Comparison of ENCODE assay signal across 7 cellular contexts in the genomic region with DNA sequence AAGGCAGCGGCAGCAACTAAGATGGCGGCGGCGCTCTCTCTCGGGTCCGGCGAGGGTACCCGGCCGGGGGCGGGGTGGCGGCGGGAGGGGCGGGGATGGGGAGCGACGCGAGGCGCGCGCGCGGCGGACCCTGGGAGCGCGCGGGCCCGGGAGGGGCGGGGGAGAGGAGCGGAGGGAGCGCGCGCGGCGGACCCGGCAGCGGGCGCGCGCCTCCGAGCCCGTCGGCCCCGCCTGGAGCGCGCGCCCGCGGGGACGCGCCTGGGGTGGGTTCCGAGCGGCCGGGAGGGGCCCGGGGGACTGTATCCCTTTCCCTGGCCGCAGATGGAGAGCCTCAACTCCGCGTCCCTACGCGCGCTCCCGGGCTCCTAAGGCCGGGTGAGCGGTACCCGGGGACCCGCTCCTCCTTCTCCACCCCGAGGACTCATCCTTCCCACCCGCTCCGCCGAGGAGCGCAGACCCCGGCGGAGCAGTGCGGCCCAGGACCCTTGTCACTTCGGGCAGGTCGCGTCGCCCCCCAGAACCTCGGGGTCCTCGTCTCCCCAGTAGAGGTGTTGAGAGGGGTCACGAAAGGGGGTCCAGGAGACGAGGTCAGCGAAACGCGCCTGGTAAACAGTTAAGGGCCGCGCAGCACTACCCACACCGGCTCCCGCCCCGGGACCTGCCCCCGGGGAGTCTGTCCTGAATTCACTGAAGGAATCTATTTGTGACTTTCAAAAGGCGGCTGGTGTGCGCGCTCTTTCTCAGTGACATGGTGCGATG. TPM values are rescaled to one million over a fixed set of nuclear protein-coding genes. Genes with fewer than 3 reads are reported as not detected.
DNase-seq lines count a peak whose midpoint lies in the region; ATAC-seq and TF ChIP-seq lines count a peak whose summit lies in the region.

Gene CLSTN1 (minus strand): TSS at position 23 of the 759 bp plus-strand sequence. CDS start 232 bp downstream, outside the sequence.

- peak; percentile 86 for DNase-seq in NCI-H748 (lab: John Stamatoyannopoulos, UW; ENCODE audit: unreplicated experiment)
- DNase-seq in activated CD4-positive, alpha-beta memory T cell treated with anti-CD3 and anti-CD28 coated beads, Interleukin-2, amount 10 ng/mL, durations not matched to agents 7 days and 5 days: peak; percentile 94
- peak; percentile 86 to 97 for DNase-seq in lower leg skin (ENCODE audit: low spot score in 2 of 2)
- DNase-seq in stimulated activated CD4-positive, alpha-beta T cell treated with anti-CD3 and anti-CD28 coated beads, Interleukin-4, amount 100 ng/mL, for 24 hours: peak; percentile 88

- H3K27ac ChIP-seq in duodenal mucosa (ENCODE audit: low read depth, low read length): peak within 1 kb of the TSS; percentile 72

- 0 to 2% methylated on average over 17 to 55 of the region's 93 CpGs for WGBS in lower leg skin, 2 donors

- POLR2A ChIA-PET in activated CD4-positive, alpha-beta memory T cell treated with anti-CD3 and anti-CD28 coated beads, Interleukin-2, amount 10 ng/mL, durations not matched to agents 7 days and 5 days (lab: Charles Lee): interaction anchor here (0.9 to 1.0 kb wide), 2 partner anchors 24 to 39 kb away, joined by 3 to 5 read pairs; no protein-coding TSS in a partner anchor

- peak within 1 kb of the TSS; percentile 91 for H3K4me3 Mint-ChIP-seq in activated CD4-positive, alpha-beta memory T cell treated with anti-CD3 and anti-CD28 coated beads, Interleukin-2, amount 10 ng/mL, durations not matched to agents 7 days and 5 days

- intact Hi-C loops in lower leg skin (cut with DNase I; ENCODE audit: low total_unique reads): no loop called here

- TF ChIP-seq POLR2A in lower leg skin (IDR thresholded peaks at IDR 0.05): no peak

- H3K4me1 ChIP-seq in duodenal mucosa (ENCODE audit: control insufficient read depth in 1 of 2, insufficient read depth in 2 of 2, low read length in 2 of 2): peaks cover 34 to 39% of the 10 kb centered on the region in 2 donors

- H3K9me3 ChIP-seq in duodenal mucosa (ENCODE audit: control insufficient read depth in 1 of 2, low read length in 2 of 2): no peaks in the 10 kb centered on the region

- H3K9ac ChIP-seq in duodenal mucosa (ENCODE audit: low read depth in 1 of 2, low read length in 2 of 2): peak within 1 kb of the TSS; percentile 77 to 82

- CTCF ChIA-PET in activated CD4-positive, alpha-beta memory T cell treated with anti-CD3 and anti-CD28 coated beads, Interleukin-2, amount 10 ng/mL, durations not matched to agents 7 days and 5 days (lab: Charles Lee): no interaction called here

- no peaks in the 10 kb centered on the region for H3K36me3 ChIP-seq in duodenal mucosa (ENCODE audit: control insufficient read depth in 1 of 2, insufficient read depth in 2 of 2, low read length in 2 of 2)

- no peaks in the 10 kb centered on the region for H3K9me3 Mint-ChIP-seq in activated CD4-positive, alpha-beta memory T cell treated with anti-CD3 and anti-CD28 coated beads, Interleukin-2, amount 10 ng/mL, durations not matched to agents 7 days and 5 days

- no peaks in the 10 kb centered on the region for H3K27me3 ChIP-seq in duodenal mucosa (ENCODE audit: control insufficient read depth in 1 of 2, insufficient read depth in 2 of 2, low read length in 2 of 2)

- H3K4me1 Mint-ChIP-seq in activated CD4-positive, alpha-beta memory T cell treated with anti-CD3 and anti-CD28 coated beads, Interleukin-2, amount 10 ng/mL, durations not matched to agents 7 days and 5 days: peaks cover 50% of the 10 kb centered on the region

- no peak for TF ChIP-seq CTCF in lower leg skin (IDR thresholded peaks at IDR 0.05)

- H3K36me3 Mint-ChIP-seq in activated CD4-positive, alpha-beta memory T cell treated with anti-CD3 and anti-CD28 coated beads, Interleukin-2, amount 10 ng/mL, durations not matched to agents 7 days and 5 days (ENCODE audit: low read depth): peaks cover 11% of the 10 kb centered on the region

- ATAC-seq in GM18519 (IDR thresholded peaks at IDR 0.05; ENCODE audit: low FRiP score, unreplicated experiment): peak; percentile 42
- peak; percentile 48 for ATAC-seq in HG03139 (IDR thresholded peaks at IDR 0.05; ENCODE audit: unreplicated experiment)

- peak within 1 kb of the TSS; percentile 74 for H3K27ac Mint-ChIP-seq in activated CD4-positive, alpha-beta memory T cell treated with anti-CD3 and anti-CD28 coated beads, Interleukin-2, amount 10 ng/mL, durations not matched to agents 7 days and 5 days

- H3K4me3 ChIP-seq in duodenal mucosa (ENCODE audit: low read depth in 1 of 2, low read length in 2 of 2) (peak within 1 kb of the TSS; percentile 91 to 96), lower leg skin (ENCODE audit: low read depth, poor library complexity, severe bottlenecking) (peak within 1 kb of the TSS; percentile 94)

- H3K27me3 Mint-ChIP-seq in activated CD4-positive, alpha-beta memory T cell treated with anti-CD3 and anti-CD28 coated beads, Interleukin-2, amount 10 ng/mL, durations not matched to agents 7 days and 5 days: peaks cover 6% of the 10 kb centered on the region

RNA-seq across cellular contexts. Expression of gene CLSTN1, which starts in this region (rescaled TPM):
- 100 to 1,000 TPM in 1 of 2 experiments, 10 to 100 TPM in 1; 96.9 to 102 TPM for total RNA-seq in activated CD4-positive, alpha-beta memory T cell treated with anti-CD3 and anti-CD28 coated beads, Interleukin-2, amount 10 ng/mL, durations not matched to agents 7 days and 5 days
- 100 to 1,000 TPM; 116 to 174 (median 150) TPM for total RNA-seq in lower leg skin

Comparison
In these comparisons a context has a peak if more than half of its experiments do, and no peak if none do; other contexts are left out.
1. Peak in every context shown above with its lines: DNase-seq, ATAC-seq, H3K4me3 ChIP-seq and H3K27ac ChIP-seq.